ENCODE assay signal across 21 cellular contexts in genomic region chr14:99377951-99378350, GRCh38.
"Had no signal": no experiment of that assay in that cellular context is flagged by ENCODE, and none has a peak within 500 bp of the region (broad histone marks: within the 10 kb centered on the region; RNA-seq: fewer than 3 reads in every experiment).

No MANE protein-coding gene starts in this region.

- ATAC-seq: natural killer cell; right lobe of liver; stimulated activated effector memory CD8-positive, alpha-beta T cell treated with anti-CD3 and anti-CD28 coated beads, Interleukin-12 subunit alpha, Interleukin-12 subunit beta, amount 100 ng/mL, for 72 hours had no signal

- H3K27ac ChIP-seq: left lung, lower lobe of right lung, ovary, right atrium auricular region, right lobe of liver, suprapubic skin, thoracic aorta, tibial artery, upper lobe of right lung had no signal

- H3K36me3 Mint-ChIP-seq: mesothelial cell of epicardium; naive B cell; natural killer cell; stimulated activated effector memory CD8-positive, alpha-beta T cell treated with anti-CD3 and anti-CD28 coated beads, Interleukin-12 subunit alpha, Interleukin-12 subunit beta, amount 100 ng/mL, for 72 hours had no signal

- H3K4me3 Mint-ChIP-seq: mesothelial cell of epicardium; natural killer cell; stimulated activated effector memory CD8-positive, alpha-beta T cell treated with anti-CD3 and anti-CD28 coated beads, Interleukin-12 subunit alpha, Interleukin-12 subunit beta, amount 100 ng/mL, for 72 hours; stimulated activated naive CD8-positive, alpha-beta T cell treated with anti-CD3 and anti-CD28 coated beads, Interleukin-15, Interleukin-2, amounts not matched to agents 100 ng/mL and 50 ng/mL, for 24 hours had no signal

- H3K9me3 Mint-ChIP-seq: natural killer cell; stimulated activated effector memory CD8-positive, alpha-beta T cell treated with anti-CD3 and anti-CD28 coated beads, Interleukin-12 subunit alpha, Interleukin-12 subunit beta, amount 100 ng/mL, for 72 hours; stimulated activated naive CD8-positive, alpha-beta T cell treated with anti-CD3 and anti-CD28 coated beads, Interleukin-15, Interleukin-2, amounts not matched to agents 100 ng/mL and 50 ng/mL, for 24 hours had no signal

- DNase-seq: hippocampal formation; kidney; left colon; left lung; lower lobe of right lung; mammary epithelial cell; naive B cell; natural killer cell; ovary; stimulated activated CD4-positive, alpha-beta T cell treated with anti-CD3 and anti-CD28 coated beads, Interleukin-4, amount 100 ng/mL, for 24 hours; stimulated activated naive CD4-positive, alpha-beta T cell; tibial artery; trophoblast cell; upper lobe of right lung had no signal
